ENCODE assay signal across 27 cellular contexts in the genomic region with DNA sequence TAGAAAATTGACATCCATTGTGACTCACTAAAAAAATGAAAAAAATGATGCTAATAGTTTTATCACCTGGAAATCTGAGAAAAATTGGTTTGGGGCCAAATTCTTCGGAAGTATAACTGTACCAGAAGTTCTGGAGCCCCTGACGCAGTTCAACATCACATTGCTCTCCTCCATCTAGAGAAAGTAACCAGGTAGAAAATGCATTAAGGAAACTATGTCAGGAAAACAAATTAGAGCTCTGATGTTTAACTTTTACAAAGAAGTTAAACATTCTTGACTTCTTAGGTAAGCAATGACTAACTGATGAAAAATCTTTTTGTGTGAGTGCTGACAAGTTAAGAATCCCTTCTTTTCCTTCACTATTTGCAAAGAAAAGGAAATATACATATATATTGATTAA.
DNase-seq lines count a peak whose midpoint lies in the region; ATAC-seq, FAIRE-seq and TF ChIP-seq lines count a peak whose summit lies in the region.
"Had no signal": no experiment of that assay in that cellular context is flagged by ENCODE, and none has a peak within 500 bp of the region (broad histone marks: within the 10 kb centered on the region; RNA-seq: fewer than 3 reads in every experiment).

No MANE protein-coding gene starts in this region.

- H3K9me3 ChIP-seq in A549: no peaks in the 10 kb centered on the region
- no peaks in the 10 kb centered on the region for H3K9me3 ChIP-seq in RWPE2 (ENCODE audit: severe bottlenecking)
- H3K9me3 ChIP-seq: body of pancreas, upper lobe of left lung had no signal

- H3K4me1 ChIP-seq in A549 (peaks cover 21% of the 10 kb centered on the region), RWPE2 (ENCODE audit: insufficient read depth, poor library complexity, severe bottlenecking) (peaks cover 5% of the 10 kb centered on the region)
- H3K4me1 ChIP-seq: body of pancreas, upper lobe of left lung had no signal

- 14% methylated on average over 2 of the region's 2 CpGs for WGBS in A549 (ENCODE audit: missing lambda C conversion rate)

- TF ChIP-seq EP300 in A549 (IDR thresholded peaks at IDR 0.05): no peak

- H3K36me3 ChIP-seq in RWPE2 (ENCODE audit: low read depth): no peaks in the 10 kb centered on the region
- H3K36me3 ChIP-seq: upper lobe of left lung had no signal

- intact Hi-C loops in left cardiac atrium (cut with DNase I): no loop called here

- CTCF ChIA-PET in A549 (lab: Yijun Ruan, JAX): interaction anchor here (1.2 kb wide), 1 partner anchor 81 kb away, joined by 3 read pairs; no protein-coding TSS in a partner anchor

- H3K27ac ChIP-seq in A549 (no peak overlapping the region), RWPE2 (ENCODE audit: poor library complexity, severe bottlenecking) (peak overlapping the region; percentile 14)
- H3K27ac ChIP-seq: body of pancreas, upper lobe of left lung had no signal

- peak; percentile 72 for FAIRE-seq in A549 (lab: Jason Lieb, UNC)
- FAIRE-seq: A204.1, endometrium, frontal cortex, HTR-8/SVneo had no signal

- POLR2A ChIA-PET in A549 (lab: Yijun Ruan, JAX): no interaction called here

- no peak for TF ChIP-seq POLR2A in A549 (IDR thresholded peaks at IDR 0.05; ENCODE audit: low read length)

- H3K4me3 ChIP-seq in A549: no peak overlapping the region
- no peak overlapping the region for H3K4me3 ChIP-seq in RWPE2 (ENCODE audit: severe bottlenecking)
- H3K4me3 ChIP-seq: body of pancreas, upper lobe of left lung had no signal

- H3K27me3 ChIP-seq in RWPE2 (ENCODE audit: insufficient read depth, poor library complexity, severe bottlenecking): no peaks in the 10 kb centered on the region
- H3K27me3 ChIP-seq: body of pancreas, upper lobe of left lung had no signal

- TF ChIP-seq CTCF in A549 (IDR thresholded peaks at IDR 0.05) (no peak), RWPE2 (IDR thresholded peaks at IDR 0.05; ENCODE audit: poor library complexity, severe bottlenecking) (no peak)

- H3K4me2 ChIP-seq in A549: peak overlapping the region; percentile 40

- ATAC-seq in A549 (peak in 1 of 2 experiments; percentile 34; a peak in 1 of 6 replicates), RWPE2 (ENCODE audit: low read depth) (peak; percentile 29; the same call in 1 of the 3 replicates), left cardiac atrium (no peak), GM18870 (IDR thresholded peaks at IDR 0.05; ENCODE audit: unreplicated experiment) (no peak), HG02610 (IDR thresholded peaks at IDR 0.05; ENCODE audit: unreplicated experiment) (no peak)
- ATAC-seq: body of pancreas had no signal

- TF ChIP-seq RAD21 in A549 (conservative IDR thresholded peaks at IDR 0.05 in 1 of 2, IDR thresholded peaks at IDR 0.05 in 1 of 2): no peak

- DNase-seq in A549 (ENCODE audit: low read depth in 1 of 2, low spot score in 1 of 2) (peak in 1 of 2 experiments; percentile 36), HS-5 (ENCODE audit: low read depth) (peak; percentile 35), RWPE2 (ENCODE audit: low spot score) (no peak), kidney glomerular epithelial cell (lab: John Stamatoyannopoulos, UW) (peak; percentile 23), left cardiac atrium (no peak), NCI-H2196 treated with DMSO at 0.1 percent for 48 hours (lab: John Stamatoyannopoulos, UW; ENCODE audit: unreplicated experiment) (no peak)
- DNase-seq: activated CD4-positive, alpha-beta memory T cell treated with anti-CD3 and anti-CD28 coated beads, Interleukin-2, amount 10 ng/mL, durations not matched to agents 7 days and 5 days; activated CD4-positive, CD25-positive, alpha-beta regulatory T cell treated with anti-CD3 and anti-CD28 coated beads, Interleukin-2, amount 50 U/mL, for 72 hours; activated CD8-positive, alpha-beta memory T cell treated with anti-CD3 and anti-CD28 coated beads, Interleukin-2, amount 50 U/mL, for 4 hours; activated naive CD4-positive, alpha-beta T cell; AML-193; body of pancreas; CD4-positive, alpha-beta T cell; NCI-H1092 treated with DMSO at 0.1 percent for 48 hours; NCI-H1694 treated with DMSO at 0.1 percent for 48 hours; NCI-H510A treated with DMSO at 0.1 percent for 48 hours; retina; SHP77; stimulated activated naive CD4-positive, alpha-beta T cell; T-helper 2 cell; upper lobe of left lung had no signal

TF ChIP-seq in A549, 52 proteins besides CTCF, POLR2A, EP300 and RAD21:
- 0 out of 2 replicates have a peak, but pooled peaks have one; percentile 43 for TF ChIP-seq JUNB (IDR thresholded peaks at IDR 0.05)
- TF ChIP-seq TP53 (CRISPR knock-in tag; IDR thresholded peaks at IDR 0.05): no peak
- TF ChIP-seq FOSL2 (IDR thresholded peaks at IDR 0.05): 0 out of 2 replicates have a peak, but pooled peaks have one; percentile 24
- TF ChIP-seq FOSL2 (CRISPR knock-in tag; IDR thresholded peaks at IDR 0.05): peak; percentile 15; the same call in 1 of the 2 replicates

Comparison
In these comparisons a context has a peak if more than half of its experiments do, and no peak if none do; other contexts are left out.
1. DNase-seq: peak in HS-5 (single experiment) and kidney glomerular epithelial cell (single experiment); none in RWPE2 (single experiment), left cardiac atrium (single experiment) and NCI-H2196 treated with DMSO at 0.1 percent for 48 hours (single experiment).